ENCODE assay signal across 8 cellular contexts in the genomic region with DNA sequence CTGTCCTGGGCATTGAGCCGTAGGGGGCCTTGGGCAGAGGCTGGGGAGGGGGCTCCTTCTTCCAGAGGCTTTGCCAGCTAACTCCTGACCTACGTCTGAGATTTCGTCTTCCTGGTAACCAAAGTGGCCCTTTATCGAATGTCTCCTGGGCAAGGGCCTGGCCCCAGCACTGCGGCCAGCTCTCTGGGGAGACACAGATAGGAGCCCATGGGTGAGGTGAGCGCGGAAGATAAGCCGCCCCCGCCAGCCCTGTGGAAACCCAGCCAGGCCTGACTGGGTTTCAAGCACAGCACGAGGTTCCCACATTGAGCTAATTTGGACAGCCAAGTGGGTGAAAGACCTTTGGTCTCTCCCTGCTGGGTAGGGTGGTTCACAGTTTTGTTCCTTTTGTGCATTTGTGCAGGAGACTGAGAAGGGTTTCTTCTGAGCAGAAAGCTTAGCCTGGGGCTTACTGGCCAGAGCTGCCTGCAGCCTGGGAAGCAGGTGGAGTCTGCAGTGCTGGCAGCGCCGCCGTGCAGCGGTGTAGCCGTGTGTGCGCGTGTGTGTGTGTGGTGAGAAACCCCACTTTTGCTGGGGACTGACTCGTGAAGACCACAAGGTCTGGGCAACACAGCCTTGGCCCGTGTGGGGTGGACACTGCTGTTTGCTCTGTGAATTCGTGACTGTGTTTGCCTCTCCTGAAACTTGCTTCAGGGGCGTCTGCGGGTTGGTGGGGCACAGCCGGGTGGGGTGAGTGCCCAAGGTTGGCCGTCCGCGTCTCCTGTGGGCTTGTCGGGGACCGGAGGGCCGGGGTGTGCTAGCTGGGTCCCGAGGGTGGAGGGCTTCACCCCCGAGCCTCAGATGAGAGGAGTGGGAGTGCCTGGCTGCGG. TPM values are rescaled to one million over a fixed set of nuclear protein-coding genes. Genes with fewer than 3 reads are reported as not detected.
A peak's percentile ranks its signal among the peaks of the same experiment; 100 is the strongest.
DNase-seq lines count a peak whose midpoint lies in the region.

No MANE protein-coding gene starts in this region.

- peak overlapping the region; percentile 20 for H3K4me3 Mint-ChIP-seq in activated naive CD4-positive, alpha-beta T cell treated with anti-CD3 and anti-CD28 coated beads for 36 hours
- peak overlapping the region; percentile 51 for H3K4me3 Mint-ChIP-seq in activated T-helper 1 cell treated with anti-CD3 and anti-CD28 coated beads, Interleukin-12 subunit alpha, Interleukin-12 subunit beta, Interleukin-2, Interleukin-4 antibody, amounts not matched to agents 30 ng/mL and 10 ng/mL and 1 ng/mL, durations not matched to agents 14 hours and 24 hours and 36 hours

- intact Hi-C loops in activated naive CD4-positive, alpha-beta T cell treated with anti-CD3 and anti-CD28 coated beads for 36 hours (cut with micrococcal nuclease): loop anchor here (5.0 kb wide), 1 partner anchor 342 kb away; a partner anchor contains a TSS
- intact Hi-C loops in activated T-helper 1 cell treated with anti-CD3 and anti-CD28 coated beads, Interleukin-12 subunit alpha, Interleukin-12 subunit beta, Interleukin-2, Interleukin-4 antibody, amounts not matched to agents 30 ng/mL and 10 ng/mL and 1 ng/mL, durations not matched to agents 14 hours and 24 hours and 36 hours (cut with micrococcal nuclease): no loop called here
- intact Hi-C loops in cardiac septum (cut with DNase I): loop anchor here (5.0 kb wide), 2 partner anchors 43 to 87 kb away; a partner anchor contains a TSS

- DNase-seq in activated naive CD4-positive, alpha-beta T cell treated with anti-CD3 and anti-CD28 coated beads for 36 hours: no peak
- DNase-seq in activated naive CD4-positive, alpha-beta T cell (lab: John Stamatoyannopoulos, UW): no peak
- no peak for DNase-seq in activated T-helper 1 cell treated with anti-CD3 and anti-CD28 coated beads, Interleukin-12 subunit alpha, Interleukin-12 subunit beta, Interleukin-2, Interleukin-4 antibody, amounts not matched to agents 30 ng/mL and 10 ng/mL and 1 ng/mL, durations not matched to agents 14 hours and 24 hours and 36 hours (ENCODE audit: low spot score)
- peak; percentile 84 for DNase-seq in cardiac septum (ENCODE audit: low spot score)
- peak; percentile 74 for DNase-seq in retina
- no peak for DNase-seq in GOT3 (lab: John Stamatoyannopoulos, UW)
- no peak for DNase-seq in mesenteric fat pad (ENCODE audit: low spot score)
- no peak for DNase-seq in NOMO-1 treated with DMSO at 0.1 percent for 48 hours (lab: John Stamatoyannopoulos, UW; ENCODE audit: unreplicated experiment)

- no peaks in the 10 kb centered on the region for H3K9me3 Mint-ChIP-seq in activated naive CD4-positive, alpha-beta T cell treated with anti-CD3 and anti-CD28 coated beads for 36 hours
- H3K9me3 Mint-ChIP-seq in activated T-helper 1 cell treated with anti-CD3 and anti-CD28 coated beads, Interleukin-12 subunit alpha, Interleukin-12 subunit beta, Interleukin-2, Interleukin-4 antibody, amounts not matched to agents 30 ng/mL and 10 ng/mL and 1 ng/mL, durations not matched to agents 14 hours and 24 hours and 36 hours: no peaks in the 10 kb centered on the region

- peaks cover 3% of the 10 kb centered on the region for H3K36me3 Mint-ChIP-seq in activated naive CD4-positive, alpha-beta T cell treated with anti-CD3 and anti-CD28 coated beads for 36 hours (ENCODE audit: low read depth)
- H3K36me3 Mint-ChIP-seq in activated T-helper 1 cell treated with anti-CD3 and anti-CD28 coated beads, Interleukin-12 subunit alpha, Interleukin-12 subunit beta, Interleukin-2, Interleukin-4 antibody, amounts not matched to agents 30 ng/mL and 10 ng/mL and 1 ng/mL, durations not matched to agents 14 hours and 24 hours and 36 hours (ENCODE audit: low read depth): peaks cover 4% of the 10 kb centered on the region

- peaks cover 32% of the 10 kb centered on the region for H3K4me1 Mint-ChIP-seq in activated naive CD4-positive, alpha-beta T cell treated with anti-CD3 and anti-CD28 coated beads for 36 hours (ENCODE audit: low read depth)
- H3K4me1 Mint-ChIP-seq in activated T-helper 1 cell treated with anti-CD3 and anti-CD28 coated beads, Interleukin-12 subunit alpha, Interleukin-12 subunit beta, Interleukin-2, Interleukin-4 antibody, amounts not matched to agents 30 ng/mL and 10 ng/mL and 1 ng/mL, durations not matched to agents 14 hours and 24 hours and 36 hours (ENCODE audit: low read depth): peaks cover 25% of the 10 kb centered on the region

- CTCF ChIA-PET in activated naive CD4-positive, alpha-beta T cell treated with anti-CD3 and anti-CD28 coated beads for 36 hours (lab: Charles Lee): interaction anchor here (0.7 to 2.0 kb wide), 2 partner anchors 9 to 20 kb away, joined by 3 to 7 read pairs; no protein-coding TSS in a partner anchor

- no peaks in the 10 kb centered on the region for H3K27me3 Mint-ChIP-seq in activated naive CD4-positive, alpha-beta T cell treated with anti-CD3 and anti-CD28 coated beads for 36 hours (ENCODE audit: low read depth)
- H3K27me3 Mint-ChIP-seq in activated T-helper 1 cell treated with anti-CD3 and anti-CD28 coated beads, Interleukin-12 subunit alpha, Interleukin-12 subunit beta, Interleukin-2, Interleukin-4 antibody, amounts not matched to agents 30 ng/mL and 10 ng/mL and 1 ng/mL, durations not matched to agents 14 hours and 24 hours and 36 hours (ENCODE audit: insufficient read depth): peaks cover 4% of the 10 kb centered on the region

- H3K27ac Mint-ChIP-seq in activated naive CD4-positive, alpha-beta T cell treated with anti-CD3 and anti-CD28 coated beads for 36 hours: no peak overlapping the region
- H3K27ac Mint-ChIP-seq in activated T-helper 1 cell treated with anti-CD3 and anti-CD28 coated beads, Interleukin-12 subunit alpha, Interleukin-12 subunit beta, Interleukin-2, Interleukin-4 antibody, amounts not matched to agents 30 ng/mL and 10 ng/mL and 1 ng/mL, durations not matched to agents 14 hours and 24 hours and 36 hours: peak overlapping the region; percentile 55

RNA-seq across cellular contexts. Expression of a gene that starts 2.5 kb away (rescaled TPM):
- total RNA-seq in activated naive CD4-positive, alpha-beta T cell treated with anti-CD3 and anti-CD28 coated beads for 36 hours: 100 to 1,000 TPM; 160 to 161 TPM
- 307 and 308 TPM in 2 replicates for total RNA-seq in activated T-helper 1 cell treated with anti-CD3 and anti-CD28 coated beads, Interleukin-12 subunit alpha, Interleukin-12 subunit beta, Interleukin-2, Interleukin-4 antibody, amounts not matched to agents 30 ng/mL and 10 ng/mL and 1 ng/mL, durations not matched to agents 14 hours and 24 hours and 36 hours
- total RNA-seq in cardiac septum: 1,183 TPM
- 396 TPM for total RNA-seq in mesenteric fat pad

RNA-seq across cellular contexts. Expression of a gene that starts 14.8 kb away (rescaled TPM):
- total RNA-seq in activated naive CD4-positive, alpha-beta T cell treated with anti-CD3 and anti-CD28 coated beads for 36 hours: under 1 TPM; 0.41 to 0.49 TPM
- 1.1 and 1.2 TPM in 2 replicates for total RNA-seq in activated T-helper 1 cell treated with anti-CD3 and anti-CD28 coated beads, Interleukin-12 subunit alpha, Interleukin-12 subunit beta, Interleukin-2, Interleukin-4 antibody, amounts not matched to agents 30 ng/mL and 10 ng/mL and 1 ng/mL, durations not matched to agents 14 hours and 24 hours and 36 hours
- total RNA-seq in cardiac septum (12.0 TPM), mesenteric fat pad (0.16 TPM)

RNA-seq across cellular contexts. Expression of a gene that starts 31.0 kb away (rescaled TPM):
- total RNA-seq in activated naive CD4-positive, alpha-beta T cell treated with anti-CD3 and anti-CD28 coated beads for 36 hours: 10 to 100 TPM; 20.7 TPM
- total RNA-seq in activated T-helper 1 cell treated with anti-CD3 and anti-CD28 coated beads, Interleukin-12 subunit alpha, Interleukin-12 subunit beta, Interleukin-2, Interleukin-4 antibody, amounts not matched to agents 30 ng/mL and 10 ng/mL and 1 ng/mL, durations not matched to agents 14 hours and 24 hours and 36 hours: 52.7 and 55.6 TPM in 2 replicates
- 0.43 TPM for total RNA-seq in cardiac septum
- 0.74 TPM for total RNA-seq in mesenteric fat pad

RNA-seq across cellular contexts. Expression of a gene that starts 43.3 kb away (rescaled TPM):
- total RNA-seq in activated naive CD4-positive, alpha-beta T cell treated with anti-CD3 and anti-CD28 coated beads for 36 hours: 10 to 100 TPM; 42.1 to 42.5 TPM
- total RNA-seq in activated T-helper 1 cell treated with anti-CD3 and anti-CD28 coated beads, Interleukin-12 subunit alpha, Interleukin-12 subunit beta, Interleukin-2, Interleukin-4 antibody, amounts not matched to agents 30 ng/mL and 10 ng/mL and 1 ng/mL, durations not matched to agents 14 hours and 24 hours and 36 hours: 56.6 and 58.2 TPM in 2 replicates
- total RNA-seq in cardiac septum: 78.2 TPM
- total RNA-seq in mesenteric fat pad: 53.7 TPM

RNA-seq across cellular contexts. Expression of a gene that starts 58.4 kb away (rescaled TPM):
- 10 to 100 TPM; 63.8 to 65.6 TPM for total RNA-seq in activated naive CD4-positive, alpha-beta T cell treated with anti-CD3 and anti-CD28 coated beads for 36 hours
- 103 and 104 TPM in 2 replicates for total RNA-seq in activated T-helper 1 cell treated with anti-CD3 and anti-CD28 coated beads, Interleukin-12 subunit alpha, Interleukin-12 subunit beta, Interleukin-2, Interleukin-4 antibody, amounts not matched to agents 30 ng/mL and 10 ng/mL and 1 ng/mL, durations not matched to agents 14 hours and 24 hours and 36 hours
- total RNA-seq in cardiac septum: 37.3 TPM
- total RNA-seq in mesenteric fat pad: 36.9 TPM

Comparison
In these comparisons a context has a peak if more than half of its experiments do, and no peak if none do; other contexts are left out.
1. DNase-seq: peak in cardiac septum (single experiment) and retina (single experiment); none in activated naive CD4-positive, alpha-beta T cell treated with anti-CD3 and anti-CD28 coated beads for 36 hours (single experiment), activated naive CD4-positive, alpha-beta T cell (0 of 4), activated T-helper 1 cell treated with anti-CD3 and anti-CD28 coated beads, Interleukin-12 subunit alpha, Interleukin-12 subunit beta, Interleukin-2, Interleukin-4 antibody, amounts not matched to agents 30 ng/mL and 10 ng/mL and 1 ng/mL, durations not matched to agents 14 hours and 24 hours and 36 hours (single experiment), GOT3 (single experiment), mesenteric fat pad (single experiment) and NOMO-1 treated with DMSO at 0.1 percent for 48 hours (single experiment).
2. RNA of a gene that starts 31.0 kb away (total RNA-seq): 52.7 to 55.6 TPM in activated T-helper 1 cell treated with anti-CD3 and anti-CD28 coated beads, Interleukin-12 subunit alpha, Interleukin-12 subunit beta, Interleukin-2, Interleukin-4 antibody, amounts not matched to agents 30 ng/mL and 10 ng/mL and 1 ng/mL, durations not matched to agents 14 hours and 24 hours and 36 hours and 20.7 TPM in activated naive CD4-positive, alpha-beta T cell treated with anti-CD3 and anti-CD28 coated beads for 36 hours; 0.74 TPM in mesenteric fat pad (single experiment) and 0.43 TPM in cardiac septum (single experiment); every median in the first group is over 10 times any median in the second.